1 cellular context compared by ENCODE assay signal in genomic region chr16:85916141-85916890, GRCh38.
TF ChIP-seq lines count a peak whose summit lies in the region.

No MANE protein-coding gene starts in this region.

TF ChIP-seq in K562, 482 proteins besides CTCF, POLR2A, EP300 and RAD21 (continued from another document and continues in another):
- TF ChIP-seq ELK3 (CRISPR knock-in tag; IDR thresholded peaks at IDR 0.05) (no peak), ZNF175 (CRISPR knock-in tag; IDR thresholded peaks at IDR 0.05; ENCODE audit: low read depth) (0 out of 2 replicates have a peak, but pooled peaks have one; percentile 47), ARID2 (IDR thresholded peaks at IDR 0.05) (no peak), NFXL1 (CRISPR knock-in tag; IDR thresholded peaks at IDR 0.05) (no peak), ZBTB2 (IDR thresholded peaks at IDR 0.05) (no peak), ZNF23 (CRISPR knock-in tag; IDR thresholded peaks at IDR 0.05) (no peak), PBX2 (CRISPR knock-in tag; IDR thresholded peaks at IDR 0.05; ENCODE audit: low read depth) (no peak), PBX2 (tag; conservative IDR thresholded peaks at IDR 0.05; ENCODE audit: low read depth) (peak; percentile 52; the same call in 1 of the 2 replicates), FOS (IDR thresholded peaks at IDR 0.05; ENCODE audit: extremely low read depth, insufficient read length) (no peak), FUS (optimal IDR thresholded peaks at IDR 0.05; ENCODE audit: low read depth, low read length) (no peak), ZNF316 (IDR thresholded peaks at IDR 0.05) (0 out of 2 replicates have a peak, but pooled peaks have one; percentile 6), ILF3 (IDR thresholded peaks at IDR 0.05; ENCODE audit: borderline replicate concordance) (no peak), TOE1 (IDR thresholded peaks at IDR 0.05; ENCODE audit: borderline replicate concordance) (no peak), TOE1 (CRISPR knock-in tag; IDR thresholded peaks at IDR 0.05; ENCODE audit: borderline replicate concordance, low read depth) (no peak), ZNF586 (CRISPR knock-in tag; conservative IDR thresholded peaks at IDR 0.05) (no peak), CREB1 (IDR thresholded peaks at IDR 0.05) (no peak), CREB1 (CRISPR knock-in tag; IDR thresholded peaks at IDR 0.05) (peak; percentile 31; the same call in 1 of the 2 replicates), ZNF121 (CRISPR knock-in tag; conservative IDR thresholded peaks at IDR 0.05) (no peak), PTBP1 (IDR thresholded peaks at IDR 0.05; ENCODE audit: low read depth, low read length) (no peak), EZH2 (IDR thresholded peaks at IDR 0.05; ENCODE audit: borderline replicate concordance, low read depth, low read length) (no peak), ARID3A (IDR thresholded peaks at IDR 0.05; ENCODE audit: borderline replicate concordance, low read depth, low read length) (no peak), ZBTB40 (IDR thresholded peaks at IDR 0.05) (peak; percentile 64; the same call in 1 of the 2 replicates), ZBTB40 (CRISPR knock-in tag; IDR thresholded peaks at IDR 0.05) (no peak), USF2 (CRISPR knock-in tag; IDR thresholded peaks at IDR 0.05) (0 out of 2 replicates have a peak, but pooled peaks have one; percentile 6), ZNF324 (CRISPR knock-in tag; IDR thresholded peaks at IDR 0.05) (no peak), ZNF444 (CRISPR knock-in tag; IDR thresholded peaks at IDR 0.05) (no peak), CBX2 (IDR thresholded peaks at IDR 0.05; ENCODE audit: insufficient read depth, low read length, poor library complexity, severe bottlenecking) (no peak), ELF4 (CRISPR knock-in tag; IDR thresholded peaks at IDR 0.05) (0 out of 2 replicates have a peak, but pooled peaks have one; percentile 22), SMARCA5 (IDR thresholded peaks at IDR 0.05) (no peak), U2AF2 (optimal IDR thresholded peaks at IDR 0.05; ENCODE audit: low read depth, low read length) (no peak), ETS1 (conservative IDR thresholded peaks at IDR 0.05; ENCODE audit: control insufficient read depth, low read depth, low read length) (no peak), HES1 (IDR thresholded peaks at IDR 0.05; ENCODE audit: low read depth) (no peak), IRF1 (CRISPR knock-in tag; IDR thresholded peaks at IDR 0.05; ENCODE audit: borderline replicate concordance) (no peak), ZFP36 (IDR thresholded peaks at IDR 0.05; ENCODE audit: low read depth, low read length, partially characterized antibody) (no peak), TEAD4 (IDR thresholded peaks at IDR 0.05; ENCODE audit: low read length) (no peak), TEAD4 (CRISPR knock-in tag; IDR thresholded peaks at IDR 0.05; ENCODE audit: borderline replicate concordance) (no peak), ETV1 (tag; conservative IDR thresholded peaks at IDR 0.05; ENCODE audit: low read depth) (peak; percentile 88), ELF1 (tag; IDR thresholded peaks at IDR 0.05) (peak; percentile 53), ARNT (IDR thresholded peaks at IDR 0.05) (no peak), MEIS2 (IDR thresholded peaks at IDR 0.05; ENCODE audit: partially characterized antibody) (peak; percentile 51), JUND (IDR thresholded peaks at IDR 0.05; ENCODE audit: borderline replicate concordance, low read depth, low read length) (0 out of 2 replicates have a peak, but pooled peaks have one; percentile 12), JUND (tag; IDR thresholded peaks at IDR 0.05; ENCODE audit: borderline replicate concordance, low read depth, low read length) (no peak), HDAC1 (IDR thresholded peaks at IDR 0.05) (no peak)
